7 cellular contexts compared by ENCODE assay signal in the genomic region with DNA sequence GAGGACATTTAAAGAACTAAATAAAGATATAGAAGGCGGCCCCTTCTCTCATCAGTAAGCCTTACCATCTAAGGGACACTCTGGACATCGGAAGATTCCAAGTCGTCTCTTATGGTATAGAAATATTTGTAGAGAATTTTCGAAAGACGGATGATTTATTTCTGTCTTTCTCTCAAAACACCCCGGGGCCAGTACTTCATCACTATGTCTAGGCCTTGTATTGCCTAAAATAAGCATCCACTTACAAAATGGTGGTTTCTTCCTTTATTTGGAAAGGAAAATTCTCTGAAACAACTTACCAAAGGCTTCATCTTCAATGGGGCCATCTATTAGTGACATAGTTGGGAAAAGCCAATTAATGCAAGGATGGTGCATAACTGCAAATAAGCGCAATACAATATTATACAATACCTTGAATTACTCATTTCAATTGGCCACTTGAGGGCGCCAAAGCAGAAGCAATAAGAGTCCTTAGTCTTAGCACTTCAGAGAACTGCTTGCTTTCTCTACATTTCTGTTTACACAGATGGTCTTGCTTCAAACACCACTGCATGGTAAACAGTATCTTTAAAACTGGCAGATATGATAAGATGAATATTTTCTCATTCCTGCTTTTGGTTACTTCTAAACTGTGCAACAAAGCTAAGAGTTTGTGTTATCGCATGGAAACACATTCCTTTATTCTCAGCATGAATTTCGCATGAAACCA.
DNase-seq lines count a peak whose midpoint lies in the region; ATAC-seq, FAIRE-seq and TF ChIP-seq lines count a peak whose summit lies in the region.

No MANE protein-coding gene starts in this region.

- H3K4me3 ChIP-seq in GM12875 (ENCODE audit: low read depth, low read length) (no peak overlapping the region), small intestine (ENCODE audit: low read depth in 1 of 2, low read length in 2 of 2) (no peak overlapping the region)

- H3K27me3 ChIP-seq in small intestine (ENCODE audit: control insufficient read depth in 2 of 2, insufficient read depth in 2 of 2, low read length in 2 of 2) = no peaks in the 10 kb centered on the region

- H3K9me3 ChIP-seq in small intestine (ENCODE audit: control insufficient read depth, low read depth) = no peaks in the 10 kb centered on the region

- peak; percentile 82 for DNase-seq in NAMALWA (ENCODE audit: low spot score)
- DNase-seq in T-helper 1 cell = peak; percentile 21 to 62 (median 40)
- DNase-seq in anterior cingulate cortex (lab: John Stamatoyannopoulos, UW) = peak in 33 of 58 donors; percentile 1 to 69 (median 25)
- DNase-seq in hepatic stellate cell (ENCODE audit: low spot score) = peak; percentile 12
- DNase-seq in small intestine = peak; percentile 65

- peak; percentile 36; the same call in 1 of the 2 replicates for TF ChIP-seq CTCF in GM12875 (IDR thresholded peaks at IDR 0.05; ENCODE audit: borderline replicate concordance, insufficient read depth, low read depth, low read length)

- peak; percentile 73 for ATAC-seq in HG02588 (IDR thresholded peaks at IDR 0.05; ENCODE audit: unreplicated experiment)

- no peak for FAIRE-seq in small intestine (lab: Jason Lieb, UNC)

- no peak overlapping the region for H3K27ac ChIP-seq in small intestine (ENCODE audit: low read depth in 1 of 2, low read length in 1 of 2)

- WGBS in small intestine, 3 donors = 61 to 63% (median 62%) methylated on average over 10 of the region's 10 CpGs

- H3K4me1 ChIP-seq in small intestine (ENCODE audit: control insufficient read depth in 2 of 2, insufficient read depth in 1 of 2, low read depth in 1 of 2, low read length in 1 of 2) = no peaks in the 10 kb centered on the region

- no peaks in the 10 kb centered on the region for H3K36me3 ChIP-seq in small intestine (ENCODE audit: control insufficient read depth in 2 of 2, insufficient read depth in 2 of 2, low read length in 2 of 2)

Comparison
In these comparisons a context has a peak if more than half of its experiments do, and no peak if none do; other contexts are left out.
1. DNase-seq: peak in every context shown above with its lines; median percentile 82 in NAMALWA; 65 in small intestine; 40 in T-helper 1 cell; 25 in anterior cingulate cortex; 12 in hepatic stellate cell.